ENCODE assay signal across 8 cellular contexts in genomic region chr17:75645501-75645888, GRCh38. TPM values are rescaled to one million over a fixed set of nuclear protein-coding genes. Genes with fewer than 3 reads are reported as not detected.
DNase-seq lines count a peak whose midpoint lies in the region; ATAC-seq and TF ChIP-seq lines count a peak whose summit lies in the region.

No MANE protein-coding gene starts in this region.

- ATAC-seq in HG02970 (IDR thresholded peaks at IDR 0.05; ENCODE audit: low FRiP score, unreplicated experiment) (no peak), HG02610 (IDR thresholded peaks at IDR 0.05; ENCODE audit: unreplicated experiment) (no peak)

- no peaks in the 10 kb centered on the region for H4K20me1 ChIP-seq in osteoblast (ENCODE audit: insufficient read depth, low read length)

- H3K9ac ChIP-seq in endocrine pancreas (ENCODE audit: control insufficient read depth, insufficient read depth, low read length): peak overlapping the region; percentile 63

- DNase-seq in DMS79 (lab: John Stamatoyannopoulos, UW): peak; percentile 77
- peak; percentile 87 for DNase-seq in NCI-H345 (lab: John Stamatoyannopoulos, UW)
- DNase-seq in non-pigmented ciliary epithelial cell (ENCODE audit: low read depth): peak; percentile 43
- DNase-seq in hypothalamus (lab: John Stamatoyannopoulos, UW): no peak
- no peak for DNase-seq in osteoblast (ENCODE audit: insufficient read length, low spot score, missing footprints)

- no peak overlapping the region for H3K4me2 ChIP-seq in osteoblast (ENCODE audit: insufficient read depth, low read length)

- no peaks in the 10 kb centered on the region for H3K79me2 ChIP-seq in osteoblast (ENCODE audit: insufficient read depth, low read length)

- H3K27ac ChIP-seq in osteoblast (ENCODE audit: low read depth, low read length): no peak overlapping the region

- no peak overlapping the region for H2AFZ ChIP-seq in osteoblast (ENCODE audit: low read length)

- H3K9me3 ChIP-seq in endocrine pancreas (ENCODE audit: control insufficient read depth, low read length) (no peaks in the 10 kb centered on the region), osteoblast (ENCODE audit: low read depth, low read length) (no peaks in the 10 kb centered on the region)

- H3K36me3 ChIP-seq in endocrine pancreas (ENCODE audit: control insufficient read depth, insufficient read depth, low read length) (peaks cover under 1% of the 10 kb centered on the region), osteoblast (ENCODE audit: insufficient read depth, low read length) (peaks cover 12% of the 10 kb centered on the region)

- TF ChIP-seq CTCF in osteoblast (IDR thresholded peaks at IDR 0.05; ENCODE audit: extremely low read depth, low read depth, low read length): no peak

- H3K4me1 ChIP-seq in endocrine pancreas (ENCODE audit: control insufficient read depth, insufficient read depth, low read length): peaks cover 3% of the 10 kb centered on the region
- no peaks in the 10 kb centered on the region for H3K4me1 ChIP-seq in osteoblast (ENCODE audit: insufficient read depth, low read length)

- H3K27me3 ChIP-seq in endocrine pancreas (ENCODE audit: control insufficient read depth, insufficient read depth, low read length): no peaks in the 10 kb centered on the region
- no peaks in the 10 kb centered on the region for H3K27me3 ChIP-seq in osteoblast (ENCODE audit: insufficient read depth, low read length)

- H3K4me3 ChIP-seq in endocrine pancreas (ENCODE audit: control insufficient read depth, insufficient read depth, low read length): no peak overlapping the region
- H3K4me3 ChIP-seq in osteoblast (ENCODE audit: insufficient read depth, low read length): no peak overlapping the region

RNA-seq across cellular contexts. Expression of gene SMIM5, which starts 12.3 kb away (rescaled TPM):
- under 0.01 TPM in 1 of 2 replicates, not detected in the other for total RNA-seq in osteoblast

RNA-seq across cellular contexts. Expression of gene RECQL5, which starts 21.5 kb away (rescaled TPM):
- total RNA-seq in osteoblast: 17.7 and 24.5 TPM in 2 replicates

RNA-seq across cellular contexts. Expression of gene SAP30BP, which starts 21.6 kb away (rescaled TPM):
- 48.1 and 60.7 TPM in 2 replicates for total RNA-seq in osteoblast

RNA-seq across cellular contexts. Expression of gene MYO15B, which starts 57.9 kb away (rescaled TPM):
- total RNA-seq in osteoblast: 0.88 and 1.4 TPM in 2 replicates

Comparison
In these comparisons a context has a peak if more than half of its experiments do, and no peak if none do; other contexts are left out.
1. DNase-seq: peak in DMS79 (single experiment), NCI-H345 (single experiment) and non-pigmented ciliary epithelial cell (single experiment); none in hypothalamus (0 of 51) and osteoblast (single experiment).